Comparison of ENCODE assay signal across 2 cellular contexts in genomic region chr20:62913043-62913630, GRCh38.
TF ChIP-seq lines count a peak whose summit lies in the region.

No MANE protein-coding gene starts in this region.

TF ChIP-seq in GM23338, 12 proteins besides CTCF, POLR2A, EP300 and RAD21:
- no peak for TF ChIP-seq ZNF331 (CRISPR knock-in tag; IDR thresholded peaks at IDR 0.05; ENCODE audit: low read depth)
- no peak for TF ChIP-seq EZH2phosphoT487 (IDR thresholded peaks at IDR 0.05; ENCODE audit: unreplicated experiment)
- no peak for TF ChIP-seq REST (IDR thresholded peaks at IDR 0.05; ENCODE audit: unreplicated experiment)
- no peak for TF ChIP-seq ETS1 (IDR thresholded peaks at IDR 0.05)
- no peak for TF ChIP-seq EZH2 (IDR thresholded peaks at IDR 0.05; ENCODE audit: low read depth, unreplicated experiment)
- no peak for TF ChIP-seq POLR2AphosphoS5 (IDR thresholded peaks at IDR 0.05; ENCODE audit: low read depth)
- no peak for TF ChIP-seq ZNF462 (CRISPR knock-in tag; IDR thresholded peaks at IDR 0.05)
- no peak for TF ChIP-seq ZNF114 (CRISPR knock-in tag; IDR thresholded peaks at IDR 0.05)
- TF ChIP-seq NANOG (IDR thresholded peaks at IDR 0.05; ENCODE audit: borderline replicate concordance) = no peak
- no peak for TF ChIP-seq STAT1 (IDR thresholded peaks at IDR 0.05; ENCODE audit: unreplicated experiment)
- TF ChIP-seq CREB1 (CRISPR knock-in tag; IDR thresholded peaks at IDR 0.05; ENCODE audit: low read depth) = no peak
- no peak for TF ChIP-seq JUNB (IDR thresholded peaks at IDR 0.05; ENCODE audit: unreplicated experiment)

TF ChIP-seq in K562, 482 proteins besides CTCF, POLR2A, EP300 and RAD21:
- TF ChIP-seq ESRRA (IDR thresholded peaks at IDR 0.05; ENCODE audit: borderline replicate concordance, low read depth) = peak; percentile 55; the same call in 1 of the 2 replicates
- peak in 1 of 2 experiments; percentile 41; a peak in 1 of 4 replicates for TF ChIP-seq RCOR1 (IDR thresholded peaks at IDR 0.05; ENCODE audit: borderline replicate concordance in 1 of 2, low read depth in 2 of 2, low read length in 2 of 2)
- 0 out of 2 replicates have a peak, but pooled peaks have one; percentile 15 for TF ChIP-seq ETV1 (tag; conservative IDR thresholded peaks at IDR 0.05; ENCODE audit: low read depth)
- TF ChIP-seq CTBP1 (IDR thresholded peaks at IDR 0.05; ENCODE audit: borderline replicate concordance) = peak; percentile 58; the same call in 1 of the 2 replicates
- no peak for TF ChIP-seq ZNF740 (CRISPR knock-in tag; IDR thresholded peaks at IDR 0.05)
- peak in 1 of 2 experiments; percentile 64; a peak in 1 of 4 replicates for TF ChIP-seq ZNF740 (tag; IDR thresholded peaks at IDR 0.05)
- TF ChIP-seq RBFOX2 (IDR thresholded peaks at IDR 0.05; ENCODE audit: low read depth, low read length) = no peak
